31 cellular contexts compared by ENCODE assay signal in the genomic region with DNA sequence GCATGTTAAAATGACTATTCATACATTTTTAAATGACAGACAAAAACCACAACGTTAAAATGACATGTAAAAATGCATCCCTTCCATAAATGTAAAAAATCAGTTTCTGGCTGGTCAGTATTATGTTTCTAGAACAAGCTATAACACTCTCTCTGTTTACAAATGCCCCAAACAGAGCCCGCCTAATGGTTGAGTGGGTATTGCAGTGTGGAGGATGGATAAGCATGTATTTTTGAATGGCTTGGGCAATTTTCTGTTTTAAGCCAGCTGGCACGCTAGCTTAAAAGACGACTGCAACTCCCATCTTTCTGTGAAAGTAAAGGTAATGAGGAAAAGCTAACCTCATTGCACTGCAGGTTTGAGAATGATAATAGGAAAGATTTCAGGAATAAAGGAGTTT.
"Had no signal": no experiment of that assay in that cellular context is flagged by ENCODE, and none has a peak within 500 bp of the region (broad histone marks: within the 10 kb centered on the region; RNA-seq: fewer than 3 reads in every experiment).

No MANE protein-coding gene starts in this region.

- H3K27me3 ChIP-seq: adrenal gland, body of pancreas, cardiac muscle cell, colonic mucosa, gastrocnemius medialis, neutrophil, pancreas, sigmoid colon, tibial artery, upper lobe of right lung had no signal

- H3K4me1 Mint-ChIP-seq: activated CD4-positive, alpha-beta T cell treated with anti-CD3 and anti-CD28 coated beads for 36 hours; activated naive CD8-positive, alpha-beta T cell treated with anti-CD3 and anti-CD28 coated beads for 36 hours; stimulated activated effector memory CD8-positive, alpha-beta T cell treated with anti-CD3 and anti-CD28 coated beads, Interleukin-12 subunit alpha, Interleukin-12 subunit beta, amount 100 ng/mL, for 72 hours; stimulated activated naive CD8-positive, alpha-beta T cell treated with anti-CD3 and anti-CD28 coated beads, Interleukin-15, amount 100 ng/mL, for 72 hours had no signal

- H3K27ac ChIP-seq: adrenal gland, body of pancreas, cardiac muscle cell, colonic mucosa, gastrocnemius medialis, neutrophil, pancreas, prostate gland, sigmoid colon, tibial artery, upper lobe of right lung had no signal

- H3K4me3 ChIP-seq: adrenal gland, body of pancreas, cardiac muscle cell, colonic mucosa, gastrocnemius medialis, pancreas, prostate gland, sigmoid colon, tibial artery, upper lobe of right lung had no signal

- H3K36me3 ChIP-seq: adrenal gland, cardiac muscle cell, colonic mucosa, gastrocnemius medialis, neutrophil, pancreas, prostate gland, upper lobe of right lung had no signal

- H3K9me3 Mint-ChIP-seq: activated naive CD4-positive, alpha-beta T cell treated with anti-CD3 and anti-CD28 coated beads for 36 hours; activated naive CD8-positive, alpha-beta T cell treated with anti-CD3 and anti-CD28 coated beads for 36 hours; nephron; stimulated activated effector memory CD8-positive, alpha-beta T cell treated with anti-CD3 and anti-CD28 coated beads, Interleukin-12 subunit alpha, Interleukin-12 subunit beta, amount 100 ng/mL, for 72 hours; stimulated activated naive CD8-positive, alpha-beta T cell treated with anti-CD3 and anti-CD28 coated beads, Interleukin-15, amount 100 ng/mL, for 72 hours; T-helper 2 cell treated with Interferon-gamma antibody and Interleukin-4, amounts not matched to agents 5 μg/mL and 100 μg/mL, for 36 hours had no signal

- H3K4me1 ChIP-seq: colonic mucosa, prostate gland, upper lobe of right lung had no signal

- ATAC-seq: activated CD4-positive, alpha-beta T cell treated with anti-CD3 and anti-CD28 coated beads for 36 hours; body of pancreas; gastrocnemius medialis; left colon; stimulated activated effector memory CD8-positive, alpha-beta T cell treated with anti-CD3 and anti-CD28 coated beads, Interleukin-12 subunit alpha, Interleukin-12 subunit beta, amount 100 ng/mL, for 72 hours; stimulated activated naive CD8-positive, alpha-beta T cell treated with anti-CD3 and anti-CD28 coated beads, Interleukin-15, amount 100 ng/mL, for 72 hours; upper lobe of right lung had no signal

- H3K9me3 ChIP-seq: body of pancreas, colonic mucosa, gastrocnemius medialis, neutrophil, pancreas, prostate gland, sigmoid colon, tibial artery, upper lobe of right lung had no signal

- DNase-seq: activated CD4-positive, alpha-beta T cell treated with anti-CD3 and anti-CD28 coated beads for 36 hours; activated CD4-positive, alpha-beta T cell treated with anti-CD3 and anti-CD28 coated beads, Interleukin-2, amount 50 U/mL, for 4 hours; activated CD4-positive, CD25-positive, alpha-beta regulatory T cell; activated effector memory CD4-positive, alpha-beta T cell treated with Interleukin-2 at 50 U/mL for 16 hours; activated naive CD4-positive, alpha-beta T cell treated with anti-CD3 and anti-CD28 coated beads for 36 hours; activated naive CD8-positive, alpha-beta T cell treated with anti-CD3 and anti-CD28 coated beads for 36 hours; adrenal gland; aorta; body of pancreas; cerebellar nuclear complex; colonic mucosa; effector CD8-positive, alpha-beta T cell; gastrocnemius medialis; hippocampal formation; kidney; left colon; mammary epithelial cell; pancreas; sigmoid colon; small intestine; stimulated activated CD4-positive, alpha-beta T cell treated with anti-CD3 and anti-CD28 coated beads, Interleukin-4, amount 100 ng/mL, for 24 hours; stimulated activated naive CD8-positive, alpha-beta T cell treated with anti-CD3 and anti-CD28 coated beads, Interleukin-15, amount 100 ng/mL, for 72 hours; substantia nigra; tibial artery; upper lobe of right lung had no signal

- H3K4me3 Mint-ChIP-seq: activated CD4-positive, alpha-beta T cell treated with anti-CD3 and anti-CD28 coated beads for 36 hours; activated naive CD4-positive, alpha-beta T cell treated with anti-CD3 and anti-CD28 coated beads for 36 hours; activated naive CD8-positive, alpha-beta T cell treated with anti-CD3 and anti-CD28 coated beads for 36 hours; nephron; stimulated activated effector memory CD8-positive, alpha-beta T cell treated with anti-CD3 and anti-CD28 coated beads, Interleukin-12 subunit alpha, Interleukin-12 subunit beta, amount 100 ng/mL, for 72 hours; stimulated activated naive CD8-positive, alpha-beta T cell treated with anti-CD3 and anti-CD28 coated beads, Interleukin-15, amount 100 ng/mL, for 72 hours; T-helper 2 cell treated with Interferon-gamma antibody and Interleukin-4, amounts not matched to agents 5 μg/mL and 100 μg/mL, for 36 hours had no signal

- H3K27ac Mint-ChIP-seq: activated CD4-positive, alpha-beta T cell treated with anti-CD3 and anti-CD28 coated beads for 36 hours; activated naive CD4-positive, alpha-beta T cell treated with anti-CD3 and anti-CD28 coated beads for 36 hours; activated naive CD8-positive, alpha-beta T cell treated with anti-CD3 and anti-CD28 coated beads for 36 hours; nephron; stimulated activated effector memory CD8-positive, alpha-beta T cell treated with anti-CD3 and anti-CD28 coated beads, Interleukin-12 subunit alpha, Interleukin-12 subunit beta, amount 100 ng/mL, for 72 hours; T-helper 2 cell treated with Interferon-gamma antibody and Interleukin-4, amounts not matched to agents 5 μg/mL and 100 μg/mL, for 36 hours had no signal

- H3K27me3 Mint-ChIP-seq: activated CD4-positive, alpha-beta T cell treated with anti-CD3 and anti-CD28 coated beads for 36 hours; activated naive CD8-positive, alpha-beta T cell treated with anti-CD3 and anti-CD28 coated beads for 36 hours; stimulated activated naive CD8-positive, alpha-beta T cell treated with anti-CD3 and anti-CD28 coated beads, Interleukin-15, amount 100 ng/mL, for 72 hours had no signal

- H3K36me3 Mint-ChIP-seq: activated naive CD8-positive, alpha-beta T cell treated with anti-CD3 and anti-CD28 coated beads for 36 hours; stimulated activated effector memory CD8-positive, alpha-beta T cell treated with anti-CD3 and anti-CD28 coated beads, Interleukin-12 subunit alpha, Interleukin-12 subunit beta, amount 100 ng/mL, for 72 hours had no signal
